Comparison of ENCODE assay signal across 25 cellular contexts in the genomic region with DNA sequence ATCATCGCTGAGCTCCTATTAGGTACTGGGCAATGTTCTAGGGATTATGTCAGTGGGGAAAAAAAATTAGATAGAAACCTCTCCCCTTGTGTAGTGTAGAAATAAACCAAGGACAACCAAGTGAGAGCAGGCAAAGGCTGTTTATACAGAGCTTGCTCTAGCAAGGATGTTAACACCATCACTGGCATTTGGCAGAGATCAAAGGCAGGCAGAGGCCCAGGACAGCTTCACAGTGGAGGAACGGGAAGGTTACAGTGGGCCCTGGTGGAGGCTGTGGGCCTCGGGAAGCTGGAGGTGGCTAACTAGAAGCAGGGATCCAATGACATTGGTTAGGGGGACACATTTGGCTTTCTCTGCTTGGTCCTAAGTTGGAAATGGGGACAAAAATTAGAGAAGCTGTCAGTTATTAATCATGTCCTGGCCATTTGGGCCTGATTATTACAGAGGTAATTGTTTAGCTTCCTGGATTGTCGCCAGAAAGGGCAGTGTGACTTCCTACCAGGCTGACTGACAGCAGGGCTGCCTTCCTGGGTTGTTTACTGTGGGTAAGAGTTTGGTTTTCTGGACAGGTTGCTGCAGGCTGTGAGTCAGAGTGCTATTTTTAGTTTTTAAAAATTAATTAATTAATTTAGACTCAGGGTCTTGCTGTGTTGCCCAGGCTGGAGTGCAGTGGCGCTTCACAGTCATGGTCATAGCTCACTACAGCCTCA.
DNase-seq lines count a peak whose midpoint lies in the region; ATAC-seq and TF ChIP-seq lines count a peak whose summit lies in the region.
"Had no signal": no experiment of that assay in that cellular context is flagged by ENCODE, and none has a peak within 500 bp of the region (broad histone marks: within the 10 kb centered on the region; RNA-seq: fewer than 3 reads in every experiment).

No MANE protein-coding gene starts in this region.

- no peak overlapping the region for H2BK5ac ChIP-seq in trophoblast cell (ENCODE audit: low read depth, low read length, poor library complexity)

- H2AFZ ChIP-seq in trophoblast cell (ENCODE audit: insufficient read depth, low read length, poor library complexity): no peak overlapping the region

- no peak overlapping the region for H4K8ac ChIP-seq in trophoblast cell (ENCODE audit: low read depth, low read length)

- H2AK5ac ChIP-seq in trophoblast cell (ENCODE audit: low read length): peak overlapping the region; percentile 9

- WGBS in trophoblast cell (ENCODE audit: extremely low coverage, insufficient coverage, insufficient read length): no CpG with 5 or more reads among the region's 5 CpGs
- WGBS in spleen, 5 donors: 66 to 78% (median 71%) methylated on average over 5 of the region's 5 CpGs

- H3K79me1 ChIP-seq in trophoblast cell (ENCODE audit: low read length): peaks cover 2% of the 10 kb centered on the region

- H3K4me2 ChIP-seq in trophoblast cell (ENCODE audit: low read length): no peak overlapping the region

- peaks cover 2% of the 10 kb centered on the region for H3K9me3 ChIP-seq in trophoblast cell (ENCODE audit: insufficient read depth, low read depth, low read length)
- no peaks in the 10 kb centered on the region for H3K9me3 ChIP-seq in spleen
- H3K9me3 ChIP-seq: neutrophil had no signal

- intact Hi-C loops in spleen (cut with DNase I; ENCODE audit: low total_unique reads): no loop called here

- H3K4me3 ChIP-seq in epithelial cell of esophagus (ENCODE audit: low read length) (no peak overlapping the region), trophoblast cell (ENCODE audit: low read depth, low read length) (no peak overlapping the region), spleen (no peak overlapping the region)

- TF ChIP-seq POLR2A in spleen (IDR thresholded peaks at IDR 0.05): no peak

- H3K14ac ChIP-seq in trophoblast cell (ENCODE audit: low read length): peak overlapping the region; percentile 57

- TF ChIP-seq CTCF in epithelial cell of esophagus (IDR thresholded peaks at IDR 0.05; ENCODE audit: insufficient read depth, low read depth, low read length, missing control alignments) (no peak), spleen (IDR thresholded peaks at IDR 0.05 in 8 of 11, conservative IDR thresholded peaks at IDR 0.05 in 3 of 11) (no peak)

- no peak overlapping the region for H2BK12ac ChIP-seq in trophoblast cell (ENCODE audit: low read length)

- H3K4me1 ChIP-seq in trophoblast cell (ENCODE audit: control insufficient read depth in 1 of 2, insufficient read depth in 2 of 2, low read length in 2 of 2) (peaks cover 7 to 8% of the 10 kb centered on the region in 2 experiments), spleen (no peaks in the 10 kb centered on the region)

- H3K36me3 ChIP-seq in trophoblast cell (ENCODE audit: control insufficient read depth in 1 of 2, insufficient read depth in 2 of 2, low read length in 2 of 2) (no peaks in the 10 kb centered on the region), spleen (no peaks in the 10 kb centered on the region)
- H3K36me3 ChIP-seq: neutrophil had no signal

- H3K27me3 ChIP-seq in trophoblast cell (ENCODE audit: insufficient read depth, low read length) (no peaks in the 10 kb centered on the region), spleen (replicated peaks in 1 of 7) (no peaks in the 10 kb centered on the region)
- H3K27me3 ChIP-seq: neutrophil had no signal

- H3K27ac ChIP-seq in trophoblast cell (ENCODE audit: low read depth, low read length): no peak overlapping the region
- H3K27ac ChIP-seq in spleen: no peak overlapping the region
- H3K27ac ChIP-seq: neutrophil had no signal

- peak overlapping the region; percentile 15 for H4K91ac ChIP-seq in trophoblast cell (ENCODE audit: low read depth, low read length)

- no peak overlapping the region for H3K4ac ChIP-seq in trophoblast cell (ENCODE audit: low read depth, low read length)

- no peak for ATAC-seq in GM19328 (IDR thresholded peaks at IDR 0.05; ENCODE audit: unreplicated experiment)
- ATAC-seq: effector memory CD8-positive, alpha-beta T cell; Right ventricle myocardium inferior; stimulated activated naive CD8-positive, alpha-beta T cell treated with anti-CD3 and anti-CD28 coated beads, Interleukin-15, Interleukin-2, amounts not matched to agents 100 U/mL and 50 U/mL, for 24 hours had no signal

- no peaks in the 10 kb centered on the region for H3K79me2 ChIP-seq in trophoblast cell (ENCODE audit: control insufficient read depth, insufficient read depth, low read length, poor library complexity)

- DNase-seq in NCI-H345 (lab: John Stamatoyannopoulos, UW) (peak; percentile 10), NCI-H345 treated with DMSO at 0.1 percent for 48 hours (lab: John Stamatoyannopoulos, UW; ENCODE audit: unreplicated experiment) (no peak), LHCN-M2 (ENCODE audit: low read depth) (peak; percentile 30), epithelial cell of esophagus (ENCODE audit: low read depth) (peak; percentile 44), trophoblast cell (no peak), AML-193 (lab: John Stamatoyannopoulos, UW) (no peak), spleen (no peak)
- DNase-seq: activated CD4-positive, alpha-beta T cell treated with anti-CD3 and anti-CD28 coated beads for 4 hours; activated effector memory CD4-positive, alpha-beta T cell treated with anti-CD3 and anti-CD28 coated beads, Interleukin-2, amount 50 U/mL, for 16 hours; amniotic stem cell; CD4-positive, CD25-positive, alpha-beta regulatory T cell; cerebellar nuclear complex; effector memory CD8-positive, alpha-beta T cell; EL; H9; hippocampal formation; islet precursor cell; mesenchymal stem cell; NCI-H2171 treated with DMSO at 0.1 percent for 48 hours; right cardiac atrium; stimulated activated naive CD8-positive, alpha-beta T cell treated with anti-CD3 and anti-CD28 coated beads, Interleukin-15, Interleukin-2, amounts not matched to agents 100 U/mL and 50 U/mL, for 24 hours; SW 1271 had no signal

- H4K12ac ChIP-seq in trophoblast cell (ENCODE audit: low read depth, low read length): no peak overlapping the region

- no peak overlapping the region for H2BK120ac ChIP-seq in trophoblast cell (ENCODE audit: insufficient read depth, low read length, poor library complexity)

- no peak overlapping the region for H3K23ac ChIP-seq in trophoblast cell (ENCODE audit: low read length)

- H3K9ac ChIP-seq in trophoblast cell (ENCODE audit: low read length): no peak overlapping the region

- H3K18ac ChIP-seq in trophoblast cell (ENCODE audit: low read length): no peak overlapping the region

Comparison
In these comparisons a context has a peak if more than half of its experiments do, and no peak if none do; other contexts are left out.
1. DNase-seq: peak in NCI-H345 (single experiment), LHCN-M2 (single experiment) and epithelial cell of esophagus (single experiment); none in NCI-H345 treated with DMSO at 0.1 percent for 48 hours (single experiment), trophoblast cell (0 of 2), AML-193 (0 of 2) and spleen (single experiment).